ENCODE assay signal across 1 cellular context in the genomic region with DNA sequence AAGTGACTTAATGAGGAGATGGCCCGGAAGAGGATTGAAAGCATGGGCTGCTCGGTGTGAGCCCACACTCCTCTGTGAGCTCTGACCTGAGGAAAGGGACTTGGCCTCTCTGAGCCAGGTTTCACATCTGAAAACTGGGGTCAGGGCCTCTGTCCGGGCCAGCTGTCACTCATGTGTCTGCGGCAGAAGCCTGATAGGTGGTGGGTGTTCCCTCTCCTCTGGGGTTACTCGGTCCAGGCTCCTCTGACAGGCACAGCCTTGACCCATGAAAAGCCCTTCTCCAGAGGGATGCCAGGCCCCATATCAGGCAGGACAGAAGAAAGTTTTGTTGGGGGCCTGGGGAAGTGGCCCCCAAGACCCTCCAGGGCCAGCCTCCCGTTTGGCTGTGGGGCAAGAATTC.
TF ChIP-seq lines count a peak whose summit lies in the region.

No MANE protein-coding gene starts in this region.

TF ChIP-seq in H1, 55 proteins besides CTCF, POLR2A, EP300 and RAD21:
- TF ChIP-seq, protein P1, sequence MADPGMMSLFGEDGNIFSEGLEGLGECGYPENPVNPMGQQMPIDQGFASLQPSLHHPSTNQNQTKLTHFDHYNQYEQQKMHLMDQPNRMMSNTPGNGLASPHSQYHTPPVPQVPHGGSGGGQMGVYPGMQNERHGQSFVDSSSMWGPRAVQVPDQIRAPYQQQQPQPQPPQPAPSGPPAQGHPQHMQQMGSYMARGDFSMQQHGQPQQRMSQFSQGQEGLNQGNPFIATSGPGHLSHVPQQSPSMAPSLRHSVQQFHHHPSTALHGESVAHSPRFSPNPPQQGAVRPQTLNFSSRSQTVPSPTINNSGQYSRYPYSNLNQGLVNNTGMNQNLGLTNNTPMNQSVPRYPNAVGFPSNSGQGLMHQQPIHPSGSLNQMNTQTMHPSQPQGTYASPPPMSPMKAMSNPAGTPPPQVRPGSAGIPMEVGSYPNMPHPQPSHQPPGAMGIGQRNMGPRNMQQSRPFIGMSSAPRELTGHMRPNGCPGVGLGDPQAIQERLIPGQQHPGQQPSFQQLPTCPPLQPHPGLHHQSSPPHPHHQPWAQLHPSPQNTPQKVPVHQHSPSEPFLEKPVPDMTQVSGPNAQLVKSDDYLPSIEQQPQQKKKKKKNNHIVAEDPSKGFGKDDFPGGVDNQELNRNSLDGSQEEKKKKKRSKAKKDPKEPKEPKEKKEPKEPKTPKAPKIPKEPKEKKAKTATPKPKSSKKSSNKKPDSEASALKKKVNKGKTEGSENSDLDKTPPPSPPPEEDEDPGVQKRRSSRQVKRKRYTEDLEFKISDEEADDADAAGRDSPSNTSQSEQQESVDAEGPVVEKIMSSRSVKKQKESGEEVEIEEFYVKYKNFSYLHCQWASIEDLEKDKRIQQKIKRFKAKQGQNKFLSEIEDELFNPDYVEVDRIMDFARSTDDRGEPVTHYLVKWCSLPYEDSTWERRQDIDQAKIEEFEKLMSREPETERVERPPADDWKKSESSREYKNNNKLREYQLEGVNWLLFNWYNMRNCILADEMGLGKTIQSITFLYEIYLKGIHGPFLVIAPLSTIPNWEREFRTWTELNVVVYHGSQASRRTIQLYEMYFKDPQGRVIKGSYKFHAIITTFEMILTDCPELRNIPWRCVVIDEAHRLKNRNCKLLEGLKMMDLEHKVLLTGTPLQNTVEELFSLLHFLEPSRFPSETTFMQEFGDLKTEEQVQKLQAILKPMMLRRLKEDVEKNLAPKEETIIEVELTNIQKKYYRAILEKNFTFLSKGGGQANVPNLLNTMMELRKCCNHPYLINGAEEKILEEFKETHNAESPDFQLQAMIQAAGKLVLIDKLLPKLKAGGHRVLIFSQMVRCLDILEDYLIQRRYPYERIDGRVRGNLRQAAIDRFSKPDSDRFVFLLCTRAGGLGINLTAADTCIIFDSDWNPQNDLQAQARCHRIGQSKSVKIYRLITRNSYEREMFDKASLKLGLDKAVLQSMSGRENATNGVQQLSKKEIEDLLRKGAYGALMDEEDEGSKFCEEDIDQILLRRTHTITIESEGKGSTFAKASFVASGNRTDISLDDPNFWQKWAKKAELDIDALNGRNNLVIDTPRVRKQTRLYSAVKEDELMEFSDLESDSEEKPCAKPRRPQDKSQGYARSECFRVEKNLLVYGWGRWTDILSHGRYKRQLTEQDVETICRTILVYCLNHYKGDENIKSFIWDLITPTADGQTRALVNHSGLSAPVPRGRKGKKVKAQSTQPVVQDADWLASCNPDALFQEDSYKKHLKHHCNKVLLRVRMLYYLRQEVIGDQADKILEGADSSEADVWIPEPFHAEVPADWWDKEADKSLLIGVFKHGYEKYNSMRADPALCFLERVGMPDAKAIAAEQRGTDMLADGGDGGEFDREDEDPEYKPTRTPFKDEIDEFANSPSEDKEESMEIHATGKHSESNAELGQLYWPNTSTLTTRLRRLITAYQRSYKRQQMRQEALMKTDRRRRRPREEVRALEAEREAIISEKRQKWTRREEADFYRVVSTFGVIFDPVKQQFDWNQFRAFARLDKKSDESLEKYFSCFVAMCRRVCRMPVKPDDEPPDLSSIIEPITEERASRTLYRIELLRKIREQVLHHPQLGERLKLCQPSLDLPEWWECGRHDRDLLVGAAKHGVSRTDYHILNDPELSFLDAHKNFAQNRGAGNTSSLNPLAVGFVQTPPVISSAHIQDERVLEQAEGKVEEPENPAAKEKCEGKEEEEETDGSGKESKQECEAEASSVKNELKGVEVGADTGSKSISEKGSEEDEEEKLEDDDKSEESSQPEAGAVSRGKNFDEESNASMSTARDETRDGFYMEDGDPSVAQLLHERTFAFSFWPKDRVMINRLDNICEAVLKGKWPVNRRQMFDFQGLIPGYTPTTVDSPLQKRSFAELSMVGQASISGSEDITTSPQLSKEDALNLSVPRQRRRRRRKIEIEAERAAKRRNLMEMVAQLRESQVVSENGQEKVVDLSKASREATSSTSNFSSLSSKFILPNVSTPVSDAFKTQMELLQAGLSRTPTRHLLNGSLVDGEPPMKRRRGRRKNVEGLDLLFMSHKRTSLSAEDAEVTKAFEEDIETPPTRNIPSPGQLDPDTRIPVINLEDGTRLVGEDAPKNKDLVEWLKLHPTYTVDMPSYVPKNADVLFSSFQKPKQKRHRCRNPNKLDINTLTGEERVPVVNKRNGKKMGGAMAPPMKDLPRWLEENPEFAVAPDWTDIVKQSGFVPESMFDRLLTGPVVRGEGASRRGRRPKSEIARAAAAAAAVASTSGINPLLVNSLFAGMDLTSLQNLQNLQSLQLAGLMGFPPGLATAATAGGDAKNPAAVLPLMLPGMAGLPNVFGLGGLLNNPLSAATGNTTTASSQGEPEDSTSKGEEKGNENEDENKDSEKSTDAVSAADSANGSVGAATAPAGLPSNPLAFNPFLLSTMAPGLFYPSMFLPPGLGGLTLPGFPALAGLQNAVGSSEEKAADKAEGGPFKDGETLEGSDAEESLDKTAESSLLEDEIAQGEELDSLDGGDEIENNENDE (IDR thresholded peaks at IDR 0.05; ENCODE audit: insufficient replicate concordance, low read length): no peak
- TF ChIP-seq KDM1A (IDR thresholded peaks at IDR 0.05; ENCODE audit: borderline replicate concordance, low read length): no peak
- no peak for TF ChIP-seq MAFK (IDR thresholded peaks at IDR 0.05; ENCODE audit: low read depth, low read length)
- no peak for TF ChIP-seq FOSL1 (IDR thresholded peaks at IDR 0.05; ENCODE audit: insufficient read depth, low read depth, low read length)
- TF ChIP-seq TEAD4 (IDR thresholded peaks at IDR 0.05; ENCODE audit: low read depth, low read length): no peak
- no peak for TF ChIP-seq TCF12 (IDR thresholded peaks at IDR 0.05; ENCODE audit: low read depth, low read length)
- TF ChIP-seq, protein P2, sequence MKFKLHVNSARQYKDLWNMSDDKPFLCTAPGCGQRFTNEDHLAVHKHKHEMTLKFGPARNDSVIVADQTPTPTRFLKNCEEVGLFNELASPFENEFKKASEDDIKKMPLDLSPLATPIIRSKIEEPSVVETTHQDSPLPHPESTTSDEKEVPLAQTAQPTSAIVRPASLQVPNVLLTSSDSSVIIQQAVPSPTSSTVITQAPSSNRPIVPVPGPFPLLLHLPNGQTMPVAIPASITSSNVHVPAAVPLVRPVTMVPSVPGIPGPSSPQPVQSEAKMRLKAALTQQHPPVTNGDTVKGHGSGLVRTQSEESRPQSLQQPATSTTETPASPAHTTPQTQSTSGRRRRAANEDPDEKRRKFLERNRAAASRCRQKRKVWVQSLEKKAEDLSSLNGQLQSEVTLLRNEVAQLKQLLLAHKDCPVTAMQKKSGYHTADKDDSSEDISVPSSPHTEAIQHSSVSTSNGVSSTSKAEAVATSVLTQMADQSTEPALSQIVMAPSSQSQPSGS (IDR thresholded peaks at IDR 0.05; ENCODE audit: low read length): no peak
- no peak for TF ChIP-seq POLR2AphosphoS5 (IDR thresholded peaks at IDR 0.05; ENCODE audit: low read depth, low read length)
- TF ChIP-seq KDM4A (IDR thresholded peaks at IDR 0.05; ENCODE audit: low read depth, low read length, severe bottlenecking): no peak
